Comparison of ENCODE assay signal across 1 cellular context in genomic region chr3:46383946-46384330, GRCh38.
A peak's percentile ranks its signal among the peaks of the same experiment; 100 is the strongest.
TF ChIP-seq lines count a peak whose summit lies in the region.

No MANE protein-coding gene starts in this region.

TF ChIP-seq in GM12878, 131 proteins besides CTCF, POLR2A, EP300 and RAD21:
- TF ChIP-seq RUNX3 (IDR thresholded peaks at IDR 0.05; ENCODE audit: low read length) (peak; percentile 43), MLLT1 (IDR thresholded peaks at IDR 0.05) (no peak)
